Comparison of ENCODE assay signal across 8 cellular contexts in genomic region chrX:17736478-17736855, GRCh38. TPM values are rescaled to one million over a fixed set of nuclear protein-coding genes. Genes with fewer than 3 reads are reported as not detected.
DNase-seq lines count a peak whose midpoint lies in the region; ATAC-seq and TF ChIP-seq lines count a peak whose summit lies in the region.

No MANE protein-coding gene starts in this region.

- H3K9me3 ChIP-seq in fibroblast of lung (ENCODE audit: control insufficient read depth, insufficient read depth, low read depth, low read length): no peaks in the 10 kb centered on the region

- H3K4me3 ChIP-seq in H7 (ENCODE audit: insufficient read depth, low read depth, low read length) (peak overlapping the region; percentile 30), fibroblast of lung (replicated peaks in 1 of 4; ENCODE audit: control extremely low read depth in 1 of 4, insufficient read depth in 1 of 4, low read depth in 3 of 4, low read length in 4 of 4) (peak overlapping the region; percentile 31 to 62 (median 48)), rectal smooth muscle tissue (ENCODE audit: low read length) (peak overlapping the region; percentile 48)

- TF ChIP-seq CTCF in VCaP (conservative IDR thresholded peaks at IDR 0.05) (no peak), fibroblast of lung (conservative IDR thresholded peaks at IDR 0.05 in 1 of 2, IDR thresholded peaks at IDR 0.05 in 1 of 2; ENCODE audit: low read depth in 1 of 2, low read length in 2 of 2) (no peak)

- no peak overlapping the region for H3K4me2 ChIP-seq in fibroblast of lung (ENCODE audit: extremely low read depth, insufficient read depth, low read length)

- peaks cover 21% of the 10 kb centered on the region for H3K27me3 ChIP-seq in H7 (ENCODE audit: control insufficient read depth, insufficient read depth, low read length)
- no peaks in the 10 kb centered on the region for H3K27me3 ChIP-seq in fibroblast of lung (ENCODE audit: control insufficient read depth, insufficient read depth, low read length)
- H3K27me3 ChIP-seq in rectal smooth muscle tissue (ENCODE audit: control insufficient read depth, insufficient read depth, low read length): no peaks in the 10 kb centered on the region

- H3K9ac ChIP-seq in fibroblast of lung (ENCODE audit: insufficient read depth, low read length) (no peak overlapping the region), rectal smooth muscle tissue (ENCODE audit: low read length) (no peak overlapping the region)

- H3K27ac ChIP-seq in VCaP: peak overlapping the region; percentile 88
- peak overlapping the region; percentile 67 for H3K27ac ChIP-seq in fibroblast of lung (ENCODE audit: insufficient read depth, low read length)
- H3K27ac ChIP-seq in rectal smooth muscle tissue (ENCODE audit: low read depth, low read length): peak overlapping the region; percentile 72

- H3K4me1 ChIP-seq in fibroblast of lung (ENCODE audit: control insufficient read depth, extremely low read depth, insufficient read depth, low read length) (no peaks in the 10 kb centered on the region), rectal smooth muscle tissue (ENCODE audit: control insufficient read depth, insufficient read depth, low read length) (peaks cover 2% of the 10 kb centered on the region)

- H3K36me3 ChIP-seq in H7 (replicated peaks; ENCODE audit: control insufficient read depth, insufficient read depth, low read length) (no peaks in the 10 kb centered on the region), fibroblast of lung (ENCODE audit: control insufficient read depth, insufficient read depth, low read length) (no peaks in the 10 kb centered on the region), rectal smooth muscle tissue (ENCODE audit: control insufficient read depth, insufficient read depth, low read length) (no peaks in the 10 kb centered on the region)

- H2AFZ ChIP-seq in fibroblast of lung (ENCODE audit: low read length): no peak overlapping the region

- ATAC-seq in HG02610 (IDR thresholded peaks at IDR 0.05; ENCODE audit: unreplicated experiment): no peak
- ATAC-seq in HG03097 (IDR thresholded peaks at IDR 0.05; ENCODE audit: low FRiP score, unreplicated experiment): no peak

- peaks cover 27% of the 10 kb centered on the region for H3K79me2 ChIP-seq in fibroblast of lung (ENCODE audit: control insufficient read depth, insufficient read depth, low read length)

- DNase-seq in H7 (no peak), fibroblast of lung (ENCODE audit: low read depth in 2 of 2) (no peak), NCI-H748 treated with DMSO at 0.1 percent for 48 hours (lab: John Stamatoyannopoulos, UW) (no peak)
- DNase-seq in central memory CD4-positive, alpha-beta T cell: no peak

- H4K20me1 ChIP-seq in fibroblast of lung (ENCODE audit: control insufficient read depth, extremely low read depth, insufficient read depth, low read length): no peaks in the 10 kb centered on the region

RNA-seq across cellular contexts. Expression of gene SCML1, which starts 0.8 kb away (rescaled TPM):
- total RNA-seq in H7 (2014; rRNA removed; shearing (Covaris generic)): 1.9 and 2.3 TPM in 2 replicates
- total RNA-seq in fibroblast of lung: 7.7 and 11.4 TPM in 2 replicates
- polyA plus RNA-seq in fibroblast of lung: 19.5 and 22.7 TPM in 2 replicates
- 8.6 and 9.1 TPM in 2 replicates for polyA plus RNA-seq in fibroblast of lung (2012)
- 3.0 and 7.6 TPM in 2 replicates for polyA minus RNA-seq in fibroblast of lung (ENCODE audit: low replicate concordance)
